Comparison of ENCODE assay signal across 11 cellular contexts in the genomic region with DNA sequence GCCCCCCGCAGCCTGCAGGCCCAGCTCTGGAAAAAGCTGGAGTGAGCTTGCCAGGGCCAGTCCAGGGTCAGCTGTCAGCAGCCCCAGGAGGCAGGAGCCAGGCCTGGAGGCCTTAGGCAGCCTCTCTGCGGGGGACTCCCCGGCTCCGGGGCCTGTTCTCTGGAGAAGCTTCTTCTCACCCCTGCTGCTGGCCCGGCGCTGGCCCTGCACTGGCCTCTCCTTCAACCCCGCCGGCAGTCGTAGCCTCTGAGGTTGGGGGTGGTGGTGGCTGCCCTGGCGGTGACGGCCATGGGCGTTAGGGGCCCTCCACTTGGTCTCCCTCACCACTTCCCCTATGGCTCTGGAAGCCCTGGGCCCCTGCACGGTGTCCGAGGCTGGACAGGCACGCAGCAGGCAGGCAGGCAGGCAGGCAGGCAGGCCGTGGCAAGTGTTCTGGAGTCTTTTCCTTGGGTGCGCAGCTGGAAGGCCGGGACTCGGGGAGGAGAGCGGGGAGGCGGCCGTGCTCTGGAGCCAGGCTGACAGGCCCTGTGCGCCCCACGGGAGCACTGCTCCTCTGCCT. TPM values are rescaled to one million over a fixed set of nuclear protein-coding genes. Genes with fewer than 3 reads are reported as not detected.
DNase-seq lines count a peak whose midpoint lies in the region; ATAC-seq, FAIRE-seq and TF ChIP-seq lines count a peak whose summit lies in the region.
"Had no signal": no experiment of that assay in that cellular context is flagged by ENCODE, and none has a peak within 500 bp of the region (broad histone marks: within the 10 kb centered on the region; RNA-seq: fewer than 3 reads in every experiment).

No MANE protein-coding gene starts in this region.

- H2AFZ ChIP-seq in SK-N-SH (ENCODE audit: low read depth) (no peak overlapping the region), H1 (ENCODE audit: low read length) (no peak overlapping the region)

- H3K27me3 ChIP-seq in SK-N-SH (ENCODE audit: insufficient read depth) (peaks cover 94% of the 10 kb centered on the region), H1 (replicated peaks in 1 of 4; ENCODE audit: control insufficient read depth in 3 of 4, extremely low read depth in 1 of 4, insufficient read depth in 3 of 4, low read length in 3 of 4) (peaks cover 88 to 97% (median 96%) of the 10 kb centered on the region in 4 experiments), upper lobe of right lung (peaks cover 75% of the 10 kb centered on the region), right atrium auricular region (peaks cover 15 to 59% of the 10 kb centered on the region in 2 donors)

- H3F3A ChIP-seq in SK-N-SH (replicated peaks; ENCODE audit: insufficient read depth): no peaks in the 10 kb centered on the region

- CTCF ChIA-PET in SK-N-SH (lab: Yijun Ruan, JAX): interaction anchor here (1.0 to 1.4 kb wide), 3 partner anchors 7 to 691 kb away, joined by 3 to 5 read pairs (median 4); no protein-coding TSS in a partner anchor
- CTCF ChIA-PET in H1 (lab: Charles Lee; ENCODE audit: partially characterized antibody): interaction anchor here (1.1 to 1.5 kb wide), 5 partner anchors 8 to 439 kb away, joined by 3 to 6 read pairs (median 4); no protein-coding TSS in a partner anchor

- no peak for TF ChIP-seq CTCF in SK-N-SH (IDR thresholded peaks at IDR 0.05)
- TF ChIP-seq CTCF in H1 (IDR thresholded peaks at IDR 0.05; ENCODE audit: control extremely low read depth in 1 of 3, insufficient read depth in 1 of 3, low read depth in 1 of 3, low read length in 3 of 3): no peak
- no peak for TF ChIP-seq CTCF in upper lobe of right lung (IDR thresholded peaks at IDR 0.05)
- no peak for TF ChIP-seq CTCF in right atrium auricular region (IDR thresholded peaks at IDR 0.05)

- POLR2A ChIA-PET in SK-N-SH (lab: Yijun Ruan, JAX) (no interaction called here), H1 (lab: Charles Lee; ENCODE audit: partially characterized antibody) (interaction anchor here (1.0 to 1.2 kb wide), 2 partner anchors 11 to 19 kb away, joined by 3 read pairs; no protein-coding TSS in a partner anchor)

- no peak overlapping the region for H2AK5ac ChIP-seq in H1 (ENCODE audit: low read depth, low read length)

- peak; percentile 10; the same call in 1 of the 3 replicates for ATAC-seq in SK-N-SH treated with all-trans-retinoic acid at 6 μM for 48 hours
- no peak for ATAC-seq in upper lobe of right lung
- ATAC-seq in HG03432 (IDR thresholded peaks at IDR 0.05; ENCODE audit: unreplicated experiment): no peak

- H3K14ac ChIP-seq in H1 (ENCODE audit: insufficient read length): no peak overlapping the region

- DNase-seq in SK-N-SH (no peak), H1 (ENCODE audit: low read depth in 1 of 2, low spot score in 2 of 2) (peak in 1 of 2 experiments; percentile 71), upper lobe of right lung (peak; percentile 63), right atrium auricular region (ENCODE audit: low spot score) (no peak)
- DNase-seq in activated CD4-positive, alpha-beta T cell treated with anti-CD3 and anti-CD28 coated beads for 1 hour: no peak
- DNase-seq: activated T-cell treated with anti-CD3 and anti-CD28 coated beads, Interleukin-2, amount 50 U/mL, for 24 hours; NCI-H2171 treated with DMSO at 0.1 percent for 48 hours had no signal

- peaks cover 5% of the 10 kb centered on the region; the same call in 1 of the 2 replicates for H3K23me2 ChIP-seq in H1 (ENCODE audit: low read depth, low read length)

- H2BK12ac ChIP-seq in H1 (ENCODE audit: low read depth, low read length): peak overlapping the region; percentile 68; the same call in 1 of the 2 replicates

- H2BK20ac ChIP-seq in H1 (ENCODE audit: low read length): no peak overlapping the region; the same call in 1 of the 2 replicates

- no peak overlapping the region for H2BK120ac ChIP-seq in H1 (replicated peaks; ENCODE audit: low read depth, low read length)

- H3K18ac ChIP-seq in H1 (ENCODE audit: extremely low read depth, low read length): peak overlapping the region; percentile 78

- TF ChIP-seq EP300 in SK-N-SH (IDR thresholded peaks at IDR 0.05; ENCODE audit: borderline replicate concordance in 1 of 2, low read depth in 1 of 2, low read length in 1 of 2) (no peak), H1 (IDR thresholded peaks at IDR 0.05; ENCODE audit: borderline replicate concordance in 1 of 2, low read depth in 2 of 2, low read length in 2 of 2) (no peak)

- H3K9me2 ChIP-seq in SK-N-SH: no peaks in the 10 kb centered on the region

- H4K20me1 ChIP-seq in SK-N-SH (ENCODE audit: insufficient read depth) (0 out of 2 replicates have a peak, but pooled peaks cover 8% of the 10 kb centered on the region), H1 (replicated peaks in 1 of 2; ENCODE audit: control insufficient read depth in 1 of 2, insufficient read depth in 2 of 2, low read length in 2 of 2) (peaks cover 19 to 33% of the 10 kb centered on the region in 2 experiments)

- H3K4me1 ChIP-seq in SK-N-SH (ENCODE audit: control insufficient read depth in 1 of 2, insufficient read depth in 2 of 2, low read depth in 1 of 2, low read length in 1 of 2) (no peaks in the 10 kb centered on the region), H1 (replicated peaks in 1 of 4; ENCODE audit: control insufficient read depth in 3 of 4, insufficient read depth in 4 of 4, low read length in 3 of 4) (peaks cover 3 to 51% (median 31%) of the 10 kb centered on the region in 4 experiments), mesodermal cell (ENCODE audit: control insufficient read depth, insufficient read depth, low read length, poor library complexity, severe bottlenecking) (peaks cover 9% of the 10 kb centered on the region), upper lobe of right lung (peaks cover 14% of the 10 kb centered on the region), right atrium auricular region (peaks cover 0 to 53% of the 10 kb centered on the region in 2 donors)

- intact Hi-C loops in upper lobe of right lung (cut with DNase I): loop anchor here (10.0 kb wide), 1 partner anchor 168 kb away; no protein-coding TSS in a partner anchor

- H3K23ac ChIP-seq in H1 (ENCODE audit: insufficient read length): no peak overlapping the region

- H3K79me1 ChIP-seq in H1 (ENCODE audit: low read depth, low read length): no peaks in the 10 kb centered on the region

- H3K79me2 ChIP-seq in SK-N-SH (ENCODE audit: insufficient read depth) (no peaks in the 10 kb centered on the region), H1 (ENCODE audit: control insufficient read depth in 1 of 2, insufficient read depth in 2 of 2, low read length in 2 of 2) (no peaks in the 10 kb centered on the region)

- no peak overlapping the region for H3K56ac ChIP-seq in H1 (replicated peaks; ENCODE audit: insufficient read length, low read depth, low read length)

- 0 out of 2 replicates have a peak overlapping the region, but pooled peaks have one; percentile 46 for H2BK15ac ChIP-seq in H1 (ENCODE audit: low read length)

- H3K4me2 ChIP-seq in SK-N-SH: no peak overlapping the region
- H3K4me2 ChIP-seq in H1 (ENCODE audit: insufficient read depth in 1 of 2, low read depth in 2 of 2, low read length in 2 of 2): peak overlapping the region; percentile 36 to 38; a peak in 3 of 4 replicates

- H3K4me3 ChIP-seq in SK-N-SH (ENCODE audit: low read depth in 2 of 2, low read length in 1 of 2) (no peak overlapping the region), H1 (ENCODE audit: extremely low read depth in 1 of 4, insufficient read depth in 2 of 4, low read depth in 3 of 4, low read length in 4 of 4) (no peak overlapping the region), mesodermal cell (ENCODE audit: extremely low read depth, insufficient read depth, low read length, poor library complexity, severe bottlenecking) (peak overlapping the region; percentile 72), upper lobe of right lung (peak overlapping the region; percentile 62), right atrium auricular region (peak overlapping the region in 1 of 2 donors; percentile 63)

- WGBS in SK-N-SH (ENCODE audit: low lambda C conversion rate): 27% methylated on average over 8 of the region's 24 CpGs
- 4% methylated on average over 22 of the region's 24 CpGs; no CpG with 5 or more reads in 1 of the 2 experiments for WGBS in H1 (ENCODE audit: extremely low coverage in 1 of 2, insufficient coverage in 1 of 2, insufficient read length in 1 of 2, insufficient replicate concordance in 2 of 2, low coverage in 1 of 2, low lambda C conversion rate in 2 of 2, missing lambda C conversion rate in 1 of 2), 2 experiments
- 1 to 6% methylated on average over 14 to 15 of the region's 24 CpGs for WGBS in mesodermal cell (ENCODE audit: insufficient coverage in 2 of 2), 2 experiments

- H3K9me3 ChIP-seq in SK-N-SH (no peaks in the 10 kb centered on the region), H1 (ENCODE audit: insufficient read depth in 2 of 2, low read depth in 1 of 2, low read length in 1 of 2) (no peaks in the 10 kb centered on the region; a peak in 1 of 4 replicates), mesodermal cell (ENCODE audit: control insufficient read depth, low read length) (no peaks in the 10 kb centered on the region), upper lobe of right lung (no peaks in the 10 kb centered on the region), right atrium auricular region (no peaks in the 10 kb centered on the region)

- no peak for FAIRE-seq in H1 (lab: Jason Lieb, UNC)

- no peak overlapping the region for H3K4ac ChIP-seq in H1 (replicated peaks; ENCODE audit: insufficient read length, low read depth, low read length)

- H2BK5ac ChIP-seq in H1 (ENCODE audit: low read depth, low read length): no peak overlapping the region

- H3K9ac ChIP-seq in SK-N-SH (no peak overlapping the region), H1 (replicated peaks in 1 of 4; ENCODE audit: extremely low read depth in 1 of 4, low read depth in 3 of 4, low read length in 3 of 4) (no peak overlapping the region)

- no peak for TF ChIP-seq POLR2A in H1 (IDR thresholded peaks at IDR 0.05; ENCODE audit: control extremely low read depth in 1 of 2, low read depth in 2 of 2, low read length in 2 of 2)

- TF ChIP-seq RAD21 in SK-N-SH (IDR thresholded peaks at IDR 0.05; ENCODE audit: low read length) (no peak), H1 (IDR thresholded peaks at IDR 0.05 in 1 of 2, conservative IDR thresholded peaks at IDR 0.05 in 1 of 2; ENCODE audit: low read depth in 2 of 2, low read length in 2 of 2) (no peak)

- H3K36me3 ChIP-seq in SK-N-SH (replicated peaks in 1 of 2; ENCODE audit: control insufficient read depth in 1 of 2, insufficient read depth in 2 of 2, low read length in 1 of 2) (no peaks in the 10 kb centered on the region), H1 (ENCODE audit: control insufficient read depth in 2 of 4, insufficient read depth in 4 of 4, low read length in 3 of 4) (peaks cover 0 to 7% (median 0%) of the 10 kb centered on the region in 4 experiments; a peak in 1 of 8 replicates), mesodermal cell (ENCODE audit: control insufficient read depth, insufficient read depth, low read length) (peaks cover 21% of the 10 kb centered on the region), upper lobe of right lung (peaks cover 4% of the 10 kb centered on the region), right atrium auricular region (no peaks in the 10 kb centered on the region)

- H4K8ac ChIP-seq in H1 (ENCODE audit: extremely low read depth, insufficient read depth, low read length): no peak overlapping the region; the same call in 1 of the 2 replicates

- no peak overlapping the region for H3K27ac ChIP-seq in SK-N-SH (ENCODE audit: low read depth in 2 of 2, low read length in 1 of 2)
- H3K27ac ChIP-seq in H1 (ENCODE audit: low read depth, low read length): no peak overlapping the region
- H3K27ac ChIP-seq in mesodermal cell (ENCODE audit: low read depth, low read length, severe bottlenecking): no peak overlapping the region
- H3K27ac ChIP-seq in upper lobe of right lung: peak overlapping the region; percentile 86
- H3K27ac ChIP-seq in right atrium auricular region: no peak overlapping the region
- H3K27ac ChIP-seq: 22Rv1 had no signal

- no peak overlapping the region for H4K91ac ChIP-seq in H1 (replicated peaks; ENCODE audit: insufficient read length, low read length)

- no peak overlapping the region for H4K5ac ChIP-seq in H1 (ENCODE audit: insufficient read length, low read depth, low read length)

RNA-seq across cellular contexts. Expression of a gene that starts 2.1 kb away (rescaled TPM):
- polyA plus RNA-seq in SK-N-SH (2012; rRNA removed) (0.02 TPM in 1 of 2 replicates, not detected in the other), H1 (2011; rRNA removed) (0.02 TPM in 1 of 2 replicates, not detected in the other)
- polyA plus RNA-seq in SK-N-SH (2012; cell fraction: cytosol; rRNA removed): 0.01 TPM in 1 of 2 replicates, not detected in the other
- 0.02 and 0.04 TPM in 2 replicates for polyA plus RNA-seq in SK-N-SH (2012; cell fraction: nucleus; rRNA removed)
- total RNA-seq in H1 (2021; fragmentation: NEBNext Ultra II Directional; extraction: Animal tissue kit (Norgen Biotek cat#: 25700)): not detected in 2 replicates
- polyA plus RNA-seq in H1 (2011; cell fraction: cytosol; rRNA removed): not detected
- polyA plus RNA-seq in H1 (2011; cell fraction: nucleus; rRNA removed): not detected
- polyA plus RNA-seq in H1 (2012, experiment 1 of 2): not detected in 4 replicates
- not detected for polyA plus RNA-seq in H1 (2012, experiment 2 of 2)
- 0.02 TPM for polyA plus RNA-seq in H1 (2013, experiment 1 of 2)
- polyA plus RNA-seq in H1 (2013, experiment 2 of 2): 0.04 TPM
- not detected in 2 replicates for polyA minus RNA-seq in H1 (2011; rRNA and poly(A)+ RNA removed)
- not detected for polyA minus RNA-seq in H1 (2011; cell fraction: cytosol; rRNA and poly(A)+ RNA removed)
- polyA minus RNA-seq in H1 (2011; cell fraction: nucleus; rRNA and poly(A)+ RNA removed): not detected
- 22.0 TPM for polyA plus RNA-seq in mesodermal cell (2013, experiment 1 of 2)
- 26.8 TPM for polyA plus RNA-seq in mesodermal cell (2013, experiment 2 of 2)
- total RNA-seq in upper lobe of right lung (46.4 TPM), right atrium auricular region (under 1 TPM in 1 of 2 donors, not detected in 1; 0.44 TPM)

RNA-seq across cellular contexts. Expression of a gene that starts 42.7 kb away (rescaled TPM):
- polyA plus RNA-seq in SK-N-SH (2012; rRNA removed) (15.6 and 18.7 TPM in 2 replicates), H1 (2011; rRNA removed) (7.1 and 11.0 TPM in 2 replicates)
- polyA plus RNA-seq in SK-N-SH (2012; cell fraction: cytosol; rRNA removed): 5.6 and 8.7 TPM in 2 replicates
- polyA plus RNA-seq in SK-N-SH (2012; cell fraction: nucleus; rRNA removed): 61.2 and 70.2 TPM in 2 replicates
- total RNA-seq in H1 (2021; fragmentation: NEBNext Ultra II Directional; extraction: Animal tissue kit (Norgen Biotek cat#: 25700)): 9.8 and 10.8 TPM in 2 replicates
- polyA plus RNA-seq in H1 (2011; cell fraction: cytosol; rRNA removed): 11.7 TPM
- 29.4 TPM for polyA plus RNA-seq in H1 (2011; cell fraction: nucleus; rRNA removed)
- 6.1 to 7.9 TPM (median 6.5 TPM) in 4 replicates for polyA plus RNA-seq in H1 (2012, experiment 1 of 2)
- polyA plus RNA-seq in H1 (2012, experiment 2 of 2): 3.8 TPM
- 7.4 TPM for polyA plus RNA-seq in H1 (2013, experiment 1 of 2)
- polyA plus RNA-seq in H1 (2013, experiment 2 of 2): 6.7 TPM
- 16.0 and 19.1 TPM in 2 replicates for polyA minus RNA-seq in H1 (2011; rRNA and poly(A)+ RNA removed)
- polyA minus RNA-seq in H1 (2011; cell fraction: cytosol; rRNA and poly(A)+ RNA removed): 10.1 TPM
- polyA minus RNA-seq in H1 (2011; cell fraction: nucleus; rRNA and poly(A)+ RNA removed): 36.2 TPM
- polyA plus RNA-seq in mesodermal cell (2013, experiment 1 of 2): 19.2 TPM
- polyA plus RNA-seq in mesodermal cell (2013, experiment 2 of 2): 17.6 TPM
- total RNA-seq in upper lobe of right lung (18.7 TPM), right atrium auricular region (1 to 10 TPM; 7.8 to 8.3 TPM)

RNA-seq across cellular contexts. Expression of a gene that starts 54.2 kb away (rescaled TPM):
- polyA plus RNA-seq in SK-N-SH (2012; rRNA removed) (0.37 and 1.3 TPM in 2 replicates), H1 (2011; rRNA removed) (not detected in 2 replicates)
- polyA plus RNA-seq in SK-N-SH (2012; cell fraction: cytosol; rRNA removed): 1.1 TPM in 2 replicates
- polyA plus RNA-seq in SK-N-SH (2012; cell fraction: nucleus; rRNA removed): 2.0 TPM in 2 replicates
- total RNA-seq in H1 (2021; fragmentation: NEBNext Ultra II Directional; extraction: Animal tissue kit (Norgen Biotek cat#: 25700)): 0.09 and 0.11 TPM in 2 replicates
- polyA plus RNA-seq in H1 (2011; cell fraction: cytosol; rRNA removed): not detected
- polyA plus RNA-seq in H1 (2011; cell fraction: nucleus; rRNA removed): not detected
- 0.08 TPM in 1 of 4 replicates, not detected in the others for polyA plus RNA-seq in H1 (2012, experiment 1 of 2)
- polyA plus RNA-seq in H1 (2012, experiment 2 of 2): 0.12 TPM
- polyA plus RNA-seq in H1 (2013, experiment 1 of 2): 0.34 TPM
- 0.22 TPM for polyA plus RNA-seq in H1 (2013, experiment 2 of 2)
- not detected in 2 replicates for polyA minus RNA-seq in H1 (2011; rRNA and poly(A)+ RNA removed)
- polyA minus RNA-seq in H1 (2011; cell fraction: cytosol; rRNA and poly(A)+ RNA removed): not detected
- not detected for polyA minus RNA-seq in H1 (2011; cell fraction: nucleus; rRNA and poly(A)+ RNA removed)
- polyA plus RNA-seq in mesodermal cell (2013, experiment 1 of 2): 12.3 TPM
- polyA plus RNA-seq in mesodermal cell (2013, experiment 2 of 2): 9.1 TPM
- total RNA-seq in upper lobe of right lung (1.1 TPM), right atrium auricular region (1 to 10 TPM; 2.6 to 2.9 TPM)

Comparison
In these comparisons a context has a peak if more than half of its experiments do, and no peak if none do; other contexts are left out.
1. H3K4me3 ChIP-seq: peak in mesodermal cell (single experiment) and upper lobe of right lung (single experiment); none in SK-N-SH (0 of 2) and H1 (0 of 4).
2. RNA of a gene that starts 2.1 kb away (total RNA-seq): 46.4 TPM in upper lobe of right lung (single experiment); 0.44 TPM in right atrium auricular region and not detected in H1; every median in the first group is over 10 times any median in the second.